In genomic region chr10:86849495-86849894, GRCh38 we compare ENCODE assay signal across 1 cellular context.
TF ChIP-seq lines count a peak whose summit lies in the region.

No MANE protein-coding gene starts in this region.

TF ChIP-seq in GM12878, 131 proteins besides CTCF, POLR2A, EP300 and RAD21 (continued from another document):
- TF ChIP-seq KDM1A (IDR thresholded peaks at IDR 0.05; ENCODE audit: borderline replicate concordance) (no peak), TAF1 (IDR thresholded peaks at IDR 0.05; ENCODE audit: borderline replicate concordance, low read depth, low read length) (no peak), RB1 (IDR thresholded peaks at IDR 0.05; ENCODE audit: borderline replicate concordance) (no peak), MEF2A (IDR thresholded peaks at IDR 0.05; ENCODE audit: insufficient read depth, low read depth, low read length) (peak; percentile 96), CHD4 (IDR thresholded peaks at IDR 0.05) (no peak), ZBTB4 (CRISPR knock-in tag; IDR thresholded peaks at IDR 0.05) (no peak), SRF (IDR thresholded peaks at IDR 0.05; ENCODE audit: low read depth in 2 of 2, low read length in 2 of 2) (0 out of 4 replicates have a peak, but pooled peaks of 1 of the 2 experiments have one; percentile 55), RAD51 (IDR thresholded peaks at IDR 0.05) (no peak), HDGF (IDR thresholded peaks at IDR 0.05) (no peak), NKRF (conservative IDR thresholded peaks at IDR 0.05) (no peak), ELK1 (IDR thresholded peaks at IDR 0.05; ENCODE audit: low read depth, low read length) (no peak), JUND (IDR thresholded peaks at IDR 0.05; ENCODE audit: low read depth, low read length) (peak; percentile 29; the same call in 1 of the 2 replicates), NR2F1 (conservative IDR thresholded peaks at IDR 0.05) (peak; percentile 36; the same call in 1 of the 2 replicates), SMAD1 (IDR thresholded peaks at IDR 0.05; ENCODE audit: low read depth, partially characterized antibody) (no peak), ATF3 (IDR thresholded peaks at IDR 0.05; ENCODE audit: borderline replicate concordance, extremely low read depth, low read depth, low read length) (no peak), E2F4 (IDR thresholded peaks at IDR 0.05; ENCODE audit: low read depth, low read length) (no peak), POLR2AphosphoS2 (IDR thresholded peaks at IDR 0.05; ENCODE audit: low read depth, low read length) (no peak), ZBED1 (IDR thresholded peaks at IDR 0.05; ENCODE audit: borderline replicate concordance) (peak; percentile 70; the same call in 1 of the 2 replicates), IKZF1 (conservative IDR thresholded peaks at IDR 0.05) (peak; percentile 68), BACH1 (IDR thresholded peaks at IDR 0.05; ENCODE audit: borderline replicate concordance) (peak; percentile 55; the same call in 1 of the 2 replicates), NR2C2 (IDR thresholded peaks at IDR 0.05; ENCODE audit: borderline replicate concordance, control insufficient read depth, insufficient read length, low read depth) (no peak), GATAD2B (conservative IDR thresholded peaks at IDR 0.05; ENCODE audit: low read depth) (0 out of 2 replicates have a peak, but pooled peaks have one; percentile 41), STAT1 (conservative IDR thresholded peaks at IDR 0.05) (no peak), ZNF207 (IDR thresholded peaks at IDR 0.05; ENCODE audit: borderline replicate concordance) (no peak), SMAD5 (IDR thresholded peaks at IDR 0.05; ENCODE audit: low read depth) (no peak), ESRRA (IDR thresholded peaks at IDR 0.05; ENCODE audit: low read length) (no peak), SREBF1 (IDR thresholded peaks at IDR 0.05; ENCODE audit: low read length) (no peak), ASH2L (IDR thresholded peaks at IDR 0.05; ENCODE audit: borderline replicate concordance, low read depth) (no peak), EZH2 (IDR thresholded peaks at IDR 0.05; ENCODE audit: borderline replicate concordance, control insufficient read depth, low read depth, low read length) (0 out of 2 replicates have a peak, but pooled peaks have one; percentile 71), IRF5 (IDR thresholded peaks at IDR 0.05; ENCODE audit: borderline replicate concordance) (no peak), BCLAF1 (IDR thresholded peaks at IDR 0.05) (no peak), E2F8 (IDR thresholded peaks at IDR 0.05; ENCODE audit: low read depth, partially characterized antibody) (no peak)
